In the genomic region with DNA sequence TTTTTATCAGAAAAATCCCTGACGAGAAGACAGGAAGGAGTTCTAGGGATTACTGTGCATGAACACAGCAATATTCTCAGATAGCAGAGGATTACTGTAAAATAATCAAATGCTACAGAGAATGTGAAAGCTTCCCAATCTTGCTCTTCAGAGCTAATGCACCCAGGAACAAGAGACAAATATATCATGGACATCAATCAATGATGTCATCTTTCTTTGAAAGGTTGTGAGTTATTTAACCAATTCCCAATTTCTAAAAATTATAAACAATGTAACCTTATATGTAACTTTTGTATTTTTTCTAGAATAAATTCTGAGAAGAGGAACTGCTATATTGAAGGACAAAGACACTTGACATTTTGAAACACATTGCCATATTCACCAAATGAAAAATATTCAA, we compare ENCODE assay signal across 34 cellular contexts.
"Had no signal": no experiment of that assay in that cellular context is flagged by ENCODE, and none has a peak within 500 bp of the region (broad histone marks: within the 10 kb centered on the region; RNA-seq: fewer than 3 reads in every experiment).

No MANE protein-coding gene starts in this region.

- DNase-seq: activated B cell treated with CpG ODN at 0.5 μM for 24 hours; activated CD4-positive, alpha-beta T cell treated with anti-CD3 and anti-CD28 coated beads for 48 hours; activated CD4-positive, alpha-beta T cell treated with anti-CD3 and anti-CD28 coated beads, Interleukin-2, amount 50 U/mL, for 1 hour; activated CD4-positive, alpha-beta T cell treated with anti-CD3 and anti-CD28 coated beads, Interleukin-2, amount 50 U/mL, for 48 hours; activated CD8-positive, alpha-beta memory T cell treated with anti-CD3 and anti-CD28 coated beads for 24 hours; activated CD8-positive, alpha-beta T cell treated with anti-CD3 and anti-CD28 coated beads for 36 hours; activated effector memory CD4-positive, alpha-beta T cell treated with Interleukin-2 at 50 U/mL for 16 hours; activated gamma-delta T cell treated with Interleukin-2 at 50 U/mL for 16 hours; activated naive CD4-positive, alpha-beta T cell treated with anti-CD3 and anti-CD28 coated beads, Interleukin-2, amount 50 U/mL, for 16 hours; activated naive CD4-positive, alpha-beta T cell treated with Interleukin-2 at 50 U/mL for 16 hours; activated T-cell treated with anti-CD3 and anti-CD28 coated beads, Interleukin-2, amount 50 U/mL, for 4 hours; amniotic stem cell; anterior cingulate cortex; brain microvascular endothelial cell; cortex of kidney; dermis blood vessel endothelial cell; effector CD4-positive, alpha-beta T cell; effector memory CD8-positive, alpha-beta T cell; erythroblast; foreskin keratinocyte; gastrocnemius medialis; glutamatergic neuron; heart left ventricle; T-helper 17 cell; T1000; WERI-Rb-1 had no signal

- H3K9me3 ChIP-seq: esophagus muscularis mucosa, gastrocnemius medialis, heart left ventricle had no signal

- H3K27ac ChIP-seq: brain microvascular endothelial cell, foreskin keratinocyte, heart left ventricle had no signal

- H3K4me3 ChIP-seq: esophagus muscularis mucosa, gastrocnemius medialis, heart left ventricle had no signal

- FAIRE-seq: astrocyte, bronchial epithelial cell, colon had no signal

- H3K4me3 Mint-ChIP-seq: activated B cell treated with CpG ODN at 0.5 μM for 24 hours; activated CD8-positive, alpha-beta T cell treated with anti-CD3 and anti-CD28 coated beads for 36 hours; activated naive CD8-positive, alpha-beta T cell; activated T-cell treated with anti-CD3 and anti-CD28 coated beads, Interleukin-2, amount 50 U/mL, for 4 hours; activated T-helper 17 cell treated with anti-CD3 and anti-CD28 coated beads, Interleukin-2, amount 50 U/mL, for 72 hours; effector memory CD8-positive, alpha-beta T cell; T-helper 17 cell; T-helper 2 cell treated with Interferon-gamma antibody and Interleukin-4, amounts not matched to agents 5 μg/mL and 100 μg/mL, for 36 hours had no signal

- H3K27ac Mint-ChIP-seq: activated B cell treated with CpG ODN at 0.5 μM for 24 hours; T-helper 2 cell treated with Interferon-gamma antibody and Interleukin-4, amounts not matched to agents 5 μg/mL and 100 μg/mL, for 36 hours had no signal

- H3K27me3 Mint-ChIP-seq: activated B cell treated with CpG ODN at 0.5 μM for 24 hours; activated CD8-positive, alpha-beta T cell treated with anti-CD3 and anti-CD28 coated beads for 36 hours; activated naive CD8-positive, alpha-beta T cell; activated T-helper 17 cell treated with anti-CD3 and anti-CD28 coated beads, Interleukin-2, amount 50 U/mL, for 72 hours; effector memory CD8-positive, alpha-beta T cell; T-helper 17 cell had no signal

- H3K27me3 ChIP-seq: brain microvascular endothelial cell, esophagus muscularis mucosa, foreskin keratinocyte, gastrocnemius medialis, heart left ventricle had no signal

- H3K9me3 Mint-ChIP-seq: activated B cell treated with CpG ODN at 0.5 μM for 24 hours; activated CD8-positive, alpha-beta T cell treated with anti-CD3 and anti-CD28 coated beads for 36 hours; activated T-cell treated with anti-CD3 and anti-CD28 coated beads, Interleukin-2, amount 50 U/mL, for 4 hours; activated T-helper 17 cell treated with anti-CD3 and anti-CD28 coated beads, Interleukin-2, amount 50 U/mL, for 72 hours; effector memory CD8-positive, alpha-beta T cell; T-helper 2 cell treated with Interferon-gamma antibody and Interleukin-4, amounts not matched to agents 5 μg/mL and 100 μg/mL, for 36 hours had no signal

- H3K4me1 ChIP-seq: foreskin keratinocyte, gastrocnemius medialis had no signal

- ATAC-seq: activated CD4-positive, CD25-positive, alpha-beta regulatory T cell treated with anti-CD3 and anti-CD28 coated beads, Interleukin-2, amount 50 U/mL, for 24 hours; activated CD8-positive, alpha-beta T cell treated with anti-CD3 and anti-CD28 coated beads for 36 hours; activated T-cell treated with anti-CD3 and anti-CD28 coated beads, Interleukin-2, amount 50 U/mL, for 4 hours; activated T-helper 17 cell treated with anti-CD3 and anti-CD28 coated beads, Interleukin-2, amount 50 U/mL, for 72 hours; effector memory CD8-positive, alpha-beta T cell; foreskin keratinocyte; gastrocnemius medialis; heart left ventricle; T-helper 17 cell had no signal
